ENCODE assay signal across 14 cellular contexts in genomic region chr7:30472081-30472770, GRCh38. TPM values are rescaled to one million over a fixed set of nuclear protein-coding genes. Genes with fewer than 3 reads are reported as not detected.
A peak's percentile ranks its signal among the peaks of the same experiment; 100 is the strongest.
DNase-seq lines count a peak whose midpoint lies in the region; ATAC-seq and TF ChIP-seq lines count a peak whose summit lies in the region.
"Had no signal": no experiment of that assay in that cellular context is flagged by ENCODE, and none has a peak within 500 bp of the region (broad histone marks: within the 10 kb centered on the region; RNA-seq: fewer than 3 reads in every experiment).

No MANE protein-coding gene starts in this region.

- TF ChIP-seq EP300 in suprapubic skin (IDR thresholded peaks at IDR 0.05), result no peak

- TF ChIP-seq POLR2A in suprapubic skin (IDR thresholded peaks at IDR 0.05), result no peak

- intact Hi-C loops in activated CD4-positive, alpha-beta memory T cell treated with anti-CD3 and anti-CD28 coated beads for 36 hours (cut with micrococcal nuclease), result no loop called here
- intact Hi-C loops in ascending aorta (cut with DNase I), result loop anchor here (5.0 kb wide), 1 partner anchor 290 kb away; no protein-coding TSS in a partner anchor

- no peak for TF ChIP-seq CTCF in ascending aorta (IDR thresholded peaks at IDR 0.05)
- no peak for TF ChIP-seq CTCF in suprapubic skin (IDR thresholded peaks at IDR 0.05)

- no peak overlapping the region for H4K8ac ChIP-seq in mesenchymal stem cell (ENCODE audit: low read length)

- peaks cover 84% of the 10 kb centered on the region for H3K4me1 Mint-ChIP-seq in activated CD4-positive, alpha-beta memory T cell treated with anti-CD3 and anti-CD28 coated beads, Interleukin-2, amount 10 ng/mL, durations not matched to agents 7 days and 5 days
- peaks cover 84% of the 10 kb centered on the region for H3K4me1 Mint-ChIP-seq in activated CD4-positive, alpha-beta memory T cell treated with anti-CD3 and anti-CD28 coated beads for 36 hours (ENCODE audit: low read depth)

- H3K79me1 ChIP-seq in mesenchymal stem cell (replicated peaks; ENCODE audit: low read length, poor library complexity, severe bottlenecking), result peaks cover 42% of the 10 kb centered on the region

- no peak overlapping the region for H4K91ac ChIP-seq in mesenchymal stem cell (ENCODE audit: low read length)

- peaks cover 14 to 62% of the 10 kb centered on the region in 2 donors for H3K4me1 ChIP-seq in ascending aorta
- H3K4me1 ChIP-seq in mesenchymal stem cell (ENCODE audit: control insufficient read depth, insufficient read depth, low read depth, low read length), result peaks cover 14% of the 10 kb centered on the region
- peaks cover 82% of the 10 kb centered on the region for H3K4me1 ChIP-seq in suprapubic skin

- H2BK12ac ChIP-seq in mesenchymal stem cell (ENCODE audit: low read length in 2 of 2), result no peak overlapping the region

- no peak overlapping the region for H3K18ac ChIP-seq in mesenchymal stem cell (ENCODE audit: low read depth in 1 of 2, low read length in 2 of 2)

- H3K27me3 Mint-ChIP-seq in activated CD4-positive, alpha-beta memory T cell treated with anti-CD3 and anti-CD28 coated beads, Interleukin-2, amount 10 ng/mL, durations not matched to agents 7 days and 5 days, result no peaks in the 10 kb centered on the region
- no peaks in the 10 kb centered on the region for H3K27me3 Mint-ChIP-seq in activated CD4-positive, alpha-beta memory T cell treated with anti-CD3 and anti-CD28 coated beads for 36 hours
- H3K27me3 Mint-ChIP-seq: activated naive CD4-positive, alpha-beta T cell treated with anti-CD3 and anti-CD28 coated beads, Interleukin-2, amount 50 U/mL, for 24 hours had no signal

- H3K9me3 Mint-ChIP-seq in activated CD4-positive, alpha-beta memory T cell treated with anti-CD3 and anti-CD28 coated beads, Interleukin-2, amount 10 ng/mL, durations not matched to agents 7 days and 5 days, result no peaks in the 10 kb centered on the region
- H3K9me3 Mint-ChIP-seq in activated CD4-positive, alpha-beta memory T cell treated with anti-CD3 and anti-CD28 coated beads for 36 hours, result no peaks in the 10 kb centered on the region
- H3K9me3 Mint-ChIP-seq: activated naive CD4-positive, alpha-beta T cell treated with anti-CD3 and anti-CD28 coated beads, Interleukin-2, amount 50 U/mL, for 24 hours had no signal

- no peak overlapping the region for H3K23ac ChIP-seq in mesenchymal stem cell (ENCODE audit: low read length in 2 of 2)

- H3K36me3 ChIP-seq in ascending aorta (no peaks in the 10 kb centered on the region), mesenchymal stem cell (ENCODE audit: control insufficient read depth in 1 of 2, insufficient read depth in 2 of 2, low read depth in 1 of 2, low read length in 2 of 2) (peaks cover 0 to 3% of the 10 kb centered on the region in 2 experiments), suprapubic skin (no peaks in the 10 kb centered on the region)
- H3K36me3 ChIP-seq: SJSA1 had no signal

- H3K4me3 ChIP-seq in ascending aorta, result no peak overlapping the region
- peak overlapping the region in 1 of 2 experiments; percentile 55 for H3K4me3 ChIP-seq in mesenchymal stem cell (ENCODE audit: insufficient read depth in 1 of 2, low read depth in 1 of 2, low read length in 2 of 2)
- no peak overlapping the region for H3K4me3 ChIP-seq in suprapubic skin
- H3K4me3 ChIP-seq: SJSA1 had no signal

- peak overlapping the region; percentile 41 for H3K27ac Mint-ChIP-seq in activated CD4-positive, alpha-beta memory T cell treated with anti-CD3 and anti-CD28 coated beads, Interleukin-2, amount 10 ng/mL, durations not matched to agents 7 days and 5 days
- H3K27ac Mint-ChIP-seq in activated CD4-positive, alpha-beta memory T cell treated with anti-CD3 and anti-CD28 coated beads for 36 hours, result no peak overlapping the region
- H3K27ac Mint-ChIP-seq: activated naive CD4-positive, alpha-beta T cell treated with anti-CD3 and anti-CD28 coated beads, Interleukin-2, amount 50 U/mL, for 24 hours had no signal

- H3K14ac ChIP-seq in mesenchymal stem cell (ENCODE audit: low read length in 2 of 2), result no peak overlapping the region

- POLR2A ChIA-PET in activated CD4-positive, alpha-beta memory T cell treated with anti-CD3 and anti-CD28 coated beads, Interleukin-2, amount 10 ng/mL, durations not matched to agents 7 days and 5 days (lab: Charles Lee), result interaction anchor here (1.9 kb wide), 1 partner anchor 18 kb away, joined by 5 read pairs; no protein-coding TSS in a partner anchor
- POLR2A ChIA-PET in activated CD4-positive, alpha-beta memory T cell treated with anti-CD3 and anti-CD28 coated beads for 36 hours (lab: Charles Lee), result no interaction called here

- H3K9me3 ChIP-seq in ascending aorta, result no peaks in the 10 kb centered on the region
- no peaks in the 10 kb centered on the region for H3K9me3 ChIP-seq in mesenchymal stem cell (ENCODE audit: control insufficient read depth, low read length)
- H3K9me3 ChIP-seq in suprapubic skin, result no peaks in the 10 kb centered on the region
- H3K9me3 ChIP-seq: SJSA1 had no signal

- H2AK5ac ChIP-seq in mesenchymal stem cell (ENCODE audit: low read length, severe bottlenecking), result peak overlapping the region; percentile 57

- no peak overlapping the region for H2BK15ac ChIP-seq in mesenchymal stem cell (ENCODE audit: low read depth, poor library complexity, severe bottlenecking)

- H2AFZ ChIP-seq in mesenchymal stem cell (ENCODE audit: low read depth, low read length), result no peak overlapping the region

- CTCF ChIA-PET in activated CD4-positive, alpha-beta memory T cell treated with anti-CD3 and anti-CD28 coated beads, Interleukin-2, amount 10 ng/mL, durations not matched to agents 7 days and 5 days (lab: Charles Lee), result interaction anchor here (1.0 kb wide), 1 partner anchor 75 kb away, joined by 3 read pairs; no protein-coding TSS in a partner anchor
- CTCF ChIA-PET in activated CD4-positive, alpha-beta memory T cell treated with anti-CD3 and anti-CD28 coated beads for 36 hours (lab: Charles Lee), result interaction anchor here (1.3 kb wide), 1 partner anchor 197 kb away, joined by 3 read pairs; no protein-coding TSS in a partner anchor

- no peak overlapping the region for H2BK120ac ChIP-seq in mesenchymal stem cell (ENCODE audit: low read depth, low read length)

- 73% methylated on average over 3 of the region's 4 CpGs for WGBS in mesenchymal stem cell
- WGBS in suprapubic skin, result 83% methylated on average over 4 of the region's 4 CpGs

- H3K27me3 ChIP-seq in ascending aorta (no peaks in the 10 kb centered on the region), mesenchymal stem cell (ENCODE audit: control insufficient read depth in 1 of 2, insufficient read depth in 1 of 2, low read length in 2 of 2) (no peaks in the 10 kb centered on the region), suprapubic skin (no peaks in the 10 kb centered on the region)
- H3K27me3 ChIP-seq: SJSA1 had no signal

- DNase-seq in activated CD4-positive, alpha-beta memory T cell treated with anti-CD3 and anti-CD28 coated beads, Interleukin-2, amount 10 ng/mL, durations not matched to agents 7 days and 5 days, result peak; percentile 37
- no peak for DNase-seq in activated CD4-positive, alpha-beta memory T cell treated with anti-CD3 and anti-CD28 coated beads for 36 hours
- peak in 1 of 2 donors; percentile 51 for DNase-seq in ascending aorta (ENCODE audit: low spot score in 2 of 2)
- no peak for DNase-seq in mesenchymal stem cell
- no peak for DNase-seq in suprapubic skin (ENCODE audit: low spot score in 2 of 2)
- DNase-seq in stimulated activated CD4-positive, alpha-beta T cell treated with anti-CD3 and anti-CD28 coated beads, Interleukin-12 subunit alpha, Interleukin-12 subunit beta, amount 100 ng/mL, for 4 hours, result no peak
- DNase-seq: activated CD4-positive, alpha-beta T cell treated with anti-CD3 and anti-CD28 coated beads for 48 hours; hippocampal formation; NCI-H1105; stimulated activated CD8-positive, alpha-beta memory T cell treated with anti-CD3 and anti-CD28 coated beads, Interleukin-4, amount 100 ng/mL, for 48 hours had no signal

- H3K36me3 Mint-ChIP-seq in activated CD4-positive, alpha-beta memory T cell treated with anti-CD3 and anti-CD28 coated beads, Interleukin-2, amount 10 ng/mL, durations not matched to agents 7 days and 5 days (ENCODE audit: low read depth), result peaks cover 41% of the 10 kb centered on the region
- H3K36me3 Mint-ChIP-seq in activated CD4-positive, alpha-beta memory T cell treated with anti-CD3 and anti-CD28 coated beads for 36 hours, result peaks cover 12% of the 10 kb centered on the region

- H3K9ac ChIP-seq in mesenchymal stem cell (ENCODE audit: low read length), result peak overlapping the region; percentile 83

- H3K4me2 ChIP-seq in mesenchymal stem cell (ENCODE audit: low read length, poor library complexity, severe bottlenecking), result no peak overlapping the region

- no peak overlapping the region for H3K4ac ChIP-seq in mesenchymal stem cell (ENCODE audit: low read depth in 1 of 2, low read length in 2 of 2)

- ATAC-seq in GM21528 (IDR thresholded peaks at IDR 0.05; ENCODE audit: low FRiP score, unreplicated experiment) (no peak), HG03457 (IDR thresholded peaks at IDR 0.05; ENCODE audit: unreplicated experiment) (no peak)

- H3K27ac ChIP-seq in ascending aorta, result peak overlapping the region; percentile 2 to 82
- H3K27ac ChIP-seq in mesenchymal stem cell (ENCODE audit: low read length, poor library complexity, severe bottlenecking), result no peak overlapping the region
- H3K27ac ChIP-seq in suprapubic skin, result peak overlapping the region; percentile 87
- H3K27ac ChIP-seq: SJSA1 had no signal

- H2BK5ac ChIP-seq in mesenchymal stem cell (ENCODE audit: low read depth, low read length, poor library complexity, severe bottlenecking), result no peak overlapping the region

- H3K4me3 Mint-ChIP-seq in activated CD4-positive, alpha-beta memory T cell treated with anti-CD3 and anti-CD28 coated beads, Interleukin-2, amount 10 ng/mL, durations not matched to agents 7 days and 5 days, result no peak overlapping the region
- no peak overlapping the region for H3K4me3 Mint-ChIP-seq in activated CD4-positive, alpha-beta memory T cell treated with anti-CD3 and anti-CD28 coated beads for 36 hours
- H3K4me3 Mint-ChIP-seq: activated naive CD4-positive, alpha-beta T cell treated with anti-CD3 and anti-CD28 coated beads, Interleukin-2, amount 50 U/mL, for 24 hours had no signal

RNA-seq across cellular contexts. Expression of gene NOD1, which starts 6.4 kb away (rescaled TPM):
- 10 to 100 TPM; 19.6 to 22.6 TPM for total RNA-seq in activated CD4-positive, alpha-beta memory T cell treated with anti-CD3 and anti-CD28 coated beads, Interleukin-2, amount 10 ng/mL, durations not matched to agents 7 days and 5 days
- total RNA-seq in activated CD4-positive, alpha-beta memory T cell treated with anti-CD3 and anti-CD28 coated beads for 36 hours, result 10 to 100 TPM; 12.8 to 14.0 TPM
- total RNA-seq in ascending aorta (20.0 TPM), suprapubic skin (10 to 100 TPM in 2 of 4 donors, 1 to 10 TPM in 2; 9.2 to 22.8 (median 13.4) TPM)
- 1.1 TPM for polyA plus RNA-seq in mesenchymal stem cell (2013, experiment 1 of 2)
- polyA plus RNA-seq in mesenchymal stem cell (2013, experiment 2 of 2), result 1.1 TPM

RNA-seq across cellular contexts. Expression of gene GGCT, which starts 32.4 kb away (rescaled TPM):
- 10 to 100 TPM; 34.2 to 37.7 TPM for total RNA-seq in activated CD4-positive, alpha-beta memory T cell treated with anti-CD3 and anti-CD28 coated beads, Interleukin-2, amount 10 ng/mL, durations not matched to agents 7 days and 5 days
- 10 to 100 TPM; 60.5 to 68.0 TPM for total RNA-seq in activated CD4-positive, alpha-beta memory T cell treated with anti-CD3 and anti-CD28 coated beads for 36 hours
- 0.43 TPM for total RNA-seq in ascending aorta
- polyA plus RNA-seq in mesenchymal stem cell (2013, experiment 1 of 2), result 15.7 TPM
- polyA plus RNA-seq in mesenchymal stem cell (2013, experiment 2 of 2), result 15.0 TPM
- total RNA-seq in suprapubic skin, result 10 to 100 TPM; 13.7 to 76.1 (median 54.1) TPM

Comparison
In these comparisons a context has a peak if more than half of its experiments do, and no peak if none do; other contexts are left out.
1. RNA of gene GGCT, which starts 32.4 kb away (total RNA-seq): 60.5 to 68.0 TPM in activated CD4-positive, alpha-beta memory T cell treated with anti-CD3 and anti-CD28 coated beads for 36 hours, 13.7 to 76.1 TPM in suprapubic skin and 34.2 to 37.7 TPM in activated CD4-positive, alpha-beta memory T cell treated with anti-CD3 and anti-CD28 coated beads, Interleukin-2, amount 10 ng/mL, durations not matched to agents 7 days and 5 days; 0.43 TPM in ascending aorta (single experiment); every median in the first group is over 10 times any median in the second.